Comparison of ENCODE assay signal across 22 cellular contexts in the genomic region with DNA sequence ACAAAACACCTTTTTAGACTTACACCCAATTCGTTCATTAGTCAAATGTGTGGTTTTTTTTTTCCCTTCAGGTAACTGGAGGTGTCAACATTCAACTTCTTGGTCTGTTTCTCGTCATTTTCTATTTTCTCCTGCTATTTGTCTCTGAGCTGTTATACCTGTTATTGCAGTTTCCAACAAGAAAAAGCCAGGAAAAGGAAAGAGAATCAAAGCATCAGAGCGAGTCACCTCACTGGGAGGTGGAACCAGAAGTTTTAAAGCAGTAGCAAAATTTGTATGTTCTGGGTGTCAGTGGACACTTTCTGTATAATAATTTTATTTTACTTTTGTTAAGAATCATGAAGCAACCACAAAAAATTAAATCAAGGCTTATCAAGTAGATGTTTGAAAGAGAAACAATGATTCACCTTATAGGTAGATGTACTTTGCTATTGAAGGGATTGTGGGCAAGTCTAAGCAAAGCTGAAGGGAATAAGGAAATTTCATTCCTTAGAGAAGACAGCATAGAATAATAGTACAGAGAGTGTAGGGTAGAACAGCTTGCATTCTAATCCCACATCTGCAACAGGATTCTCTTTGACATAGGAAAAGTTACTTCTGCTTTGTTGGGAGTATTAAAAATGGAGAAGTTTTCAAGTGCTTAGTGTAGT.
A peak's percentile ranks its signal among the peaks of the same experiment; 100 is the strongest.
DNase-seq lines count a peak whose midpoint lies in the region; ATAC-seq and TF ChIP-seq lines count a peak whose summit lies in the region.
"Had no signal": no experiment of that assay in that cellular context is flagged by ENCODE, and none has a peak within 500 bp of the region (broad histone marks: within the 10 kb centered on the region; RNA-seq: fewer than 3 reads in every experiment).

No MANE protein-coding gene starts in this region.

- POLR2A ChIA-PET in MCF 10A (lab: Yijun Ruan, JAX) = interaction anchor here (1.0 to 1.5 kb wide), 2 partner anchors 8 to 82 kb away, joined by 3 to 4 read pairs; no protein-coding TSS in a partner anchor

- H3K4me1 Mint-ChIP-seq in MCF 10A (ENCODE audit: insufficient read depth, unreplicated experiment) = peaks cover 19% of the 10 kb centered on the region
- peaks cover 24% of the 10 kb centered on the region for H3K4me1 Mint-ChIP-seq in mesothelial cell of epicardium

- H3K36me3 ChIP-seq in breast epithelium = no peaks in the 10 kb centered on the region
- no peaks in the 10 kb centered on the region for H3K36me3 ChIP-seq in MM.1S (replicated peaks; ENCODE audit: insufficient read depth, low read length)

- H3F3A ChIP-seq in MM.1S (ENCODE audit: insufficient read depth, low read length) = no peaks in the 10 kb centered on the region

- H3K27ac ChIP-seq in breast epithelium (no peak overlapping the region), MM.1S (ENCODE audit: low read length) (no peak overlapping the region)
- H3K27ac ChIP-seq: 22Rv1, A549, C4-2B, HL-60 had no signal

- CTCF ChIA-PET in MCF 10A (lab: Yijun Ruan, JAX) = interaction anchor here (0.6 to 1.6 kb wide), 3 partner anchors 8 to 939 kb away, joined by 3 to 13 read pairs (median 5); no protein-coding TSS in a partner anchor

- H3K9me3 ChIP-seq in breast epithelium (no peaks in the 10 kb centered on the region), MM.1S (replicated peaks; ENCODE audit: insufficient read depth, low read length) (no peaks in the 10 kb centered on the region)
- H3K9me3 ChIP-seq: A549, Caco-2 had no signal

- no peak overlapping the region for H3K9ac ChIP-seq in MM.1S (ENCODE audit: low read length)

- H4K20me1 ChIP-seq in MM.1S (ENCODE audit: insufficient read depth, low read length) = no peaks in the 10 kb centered on the region

- H3K36me3 Mint-ChIP-seq in MCF 10A (ENCODE audit: insufficient read depth, unreplicated experiment) = no peaks in the 10 kb centered on the region
- peaks cover 37% of the 10 kb centered on the region for H3K36me3 Mint-ChIP-seq in mesothelial cell of epicardium

- no peak overlapping the region for H3K4me3 Mint-ChIP-seq in MCF 10A (ENCODE audit: unreplicated experiment)
- H3K4me3 Mint-ChIP-seq in mesothelial cell of epicardium = no peak overlapping the region
- H3K4me3 Mint-ChIP-seq: CD4-positive, alpha-beta T cell; HFFc6 had no signal

- no peaks in the 10 kb centered on the region for H3K27me3 Mint-ChIP-seq in MCF 10A (ENCODE audit: insufficient read depth, unreplicated experiment)
- H3K27me3 Mint-ChIP-seq in mesothelial cell of epicardium (ENCODE audit: low read depth) = no peaks in the 10 kb centered on the region
- H3K27me3 Mint-ChIP-seq: CD4-positive, alpha-beta T cell had no signal

- intact Hi-C loops in MCF 10A (cut with micrococcal nuclease) = no loop called here
- intact Hi-C loops in breast epithelium (cut with DNase I; ENCODE audit: low total_unique reads) = no loop called here

- H3K4me2 ChIP-seq in MM.1S (ENCODE audit: low read depth, low read length) = no peak overlapping the region
- H3K4me2 ChIP-seq: A549 had no signal

- no TSS peak for BruUV-seq in MCF 10A (replicated peaks; lab: Mats Ljungman, UMichigan)

- DNase-seq in MCF 10A (ENCODE audit: unreplicated experiment) = no peak
- no peak for DNase-seq in breast epithelium (ENCODE audit: low spot score in 2 of 2)
- DNase-seq in epithelial cell of esophagus (ENCODE audit: low read depth) = peak; percentile 58
- DNase-seq in mesothelial cell of epicardium (ENCODE audit: low spot score in 2 of 2, unreplicated experiment in 2 of 2) = no peak
- DNase-seq in DMS 273 (lab: John Stamatoyannopoulos, UW; ENCODE audit: unreplicated experiment) = no peak
- DNase-seq in MM.1S = no peak
- DNase-seq: AML-193; Caco-2; CD4-positive, alpha-beta T cell; DMS153; DMS79; GDM1; GOT3; H7; HFFc6; IMR-90 had no signal

- no peaks in the 10 kb centered on the region for H3K9me2 ChIP-seq in MM.1S (replicated peaks; ENCODE audit: insufficient read depth, low read length)

- ATAC-seq in GM21526 (IDR thresholded peaks at IDR 0.05; ENCODE audit: low FRiP score, unreplicated experiment) = no peak
- ATAC-seq: A549, HCT116 had no signal

- no peak for TF ChIP-seq CTCF in MCF 10A (IDR thresholded peaks at IDR 0.05; ENCODE audit: unreplicated experiment)
- no peak for TF ChIP-seq CTCF in breast epithelium (IDR thresholded peaks at IDR 0.05)
- no peak for TF ChIP-seq CTCF in epithelial cell of esophagus (IDR thresholded peaks at IDR 0.05; ENCODE audit: insufficient read depth, low read depth, low read length, missing control alignments)
- no peak for TF ChIP-seq CTCF in mesothelial cell of epicardium (IDR thresholded peaks at IDR 0.05; ENCODE audit: unreplicated experiment)
- TF ChIP-seq CTCF in MM.1S (IDR thresholded peaks at IDR 0.05; ENCODE audit: low read length) = no peak

- H3K27ac Mint-ChIP-seq in MCF 10A (ENCODE audit: low read depth, unreplicated experiment) = peak overlapping the region; percentile 5
- H3K27ac Mint-ChIP-seq in mesothelial cell of epicardium = peak overlapping the region; percentile 88
- H3K27ac Mint-ChIP-seq: CD4-positive, alpha-beta T cell; HFFc6 had no signal

- H3K4me3 ChIP-seq in breast epithelium (no peak overlapping the region), epithelial cell of esophagus (ENCODE audit: low read length) (no peak overlapping the region), MM.1S (ENCODE audit: low read length) (no peak overlapping the region)
- H3K4me3 ChIP-seq: A549 had no signal

- H3K9me3 Mint-ChIP-seq in MCF 10A (ENCODE audit: unreplicated experiment) (no peaks in the 10 kb centered on the region), mesothelial cell of epicardium (peaks cover 47% of the 10 kb centered on the region)

- no peak overlapping the region for H2AFZ ChIP-seq in MM.1S (ENCODE audit: low read length)

- no peaks in the 10 kb centered on the region for H3K79me2 ChIP-seq in MM.1S (ENCODE audit: low read length)

- no peaks in the 10 kb centered on the region for H3K4me1 ChIP-seq in breast epithelium
- no peaks in the 10 kb centered on the region for H3K4me1 ChIP-seq in MM.1S (ENCODE audit: low read length)
- H3K4me1 ChIP-seq: A549, Caco-2 had no signal

- H3K27me3 ChIP-seq in breast epithelium (no peaks in the 10 kb centered on the region), MM.1S (replicated peaks; ENCODE audit: insufficient read depth, low read length) (no peaks in the 10 kb centered on the region)

- no peak for TF ChIP-seq POLR2A in breast epithelium (IDR thresholded peaks at IDR 0.05)
